In genomic region chr5:124957063-124957462, GRCh38 we compare ENCODE assay signal across 16 cellular contexts.
"Had no signal": no experiment of that assay in that cellular context is flagged by ENCODE, and none has a peak within 500 bp of the region (broad histone marks: within the 10 kb centered on the region; RNA-seq: fewer than 3 reads in every experiment).

No MANE protein-coding gene starts in this region.

- H3K4me1 ChIP-seq: left lung, prostate gland, tibial nerve, upper lobe of right lung, uterus had no signal

- H3K27me3 ChIP-seq: dorsolateral prefrontal cortex, left lung, spleen, tibial nerve, upper lobe of right lung, uterus had no signal

- H3K4me3 ChIP-seq: dorsolateral prefrontal cortex, left lung, prostate gland, skin epidermis, spleen, thoracic aorta, tibial nerve, upper lobe of right lung, uterus had no signal

- H3K9me3 ChIP-seq: left lung, prostate gland, spleen, thoracic aorta, tibial nerve, upper lobe of right lung, uterus had no signal

- H3K36me3 ChIP-seq: left lung, prostate gland, spleen, thoracic aorta, tibial nerve, upper lobe of right lung, uterus had no signal

- DNase-seq: effector CD4-positive, alpha-beta T cell; left cardiac atrium; left lung; mesendoderm; naive thymus-derived CD4-positive, alpha-beta T cell; spleen; stimulated activated CD4-positive, alpha-beta T cell treated with anti-CD3 and anti-CD28 coated beads, Interleukin-4, amount 100 ng/mL, for 4 hours; stimulated activated naive CD8-positive, alpha-beta T cell treated with anti-CD3 and anti-CD28 coated beads, Interleukin-15, Interleukin-2, amounts not matched to agents 100 U/mL and 50 U/mL, for 24 hours; upper lobe of right lung; uterus had no signal

- ATAC-seq: left cardiac atrium; left lung; naive thymus-derived CD4-positive, alpha-beta T cell; stimulated activated memory B cell treated with anti-CD40 and anti-IgM and Interleukin-4, amounts not matched to agents 10 μg/mL and 1 μg/mL and 100 μg/mL, for 72 hours; stimulated activated naive CD8-positive, alpha-beta T cell treated with anti-CD3 and anti-CD28 coated beads, Interleukin-15, Interleukin-2, amounts not matched to agents 100 U/mL and 50 U/mL, for 24 hours; upper lobe of right lung had no signal

- H3K27ac ChIP-seq: dorsolateral prefrontal cortex, left lung, prostate gland, skin epidermis, spleen, tibial nerve, upper lobe of right lung, uterus had no signal
